In genomic region chr15:92435145-92435544, GRCh38 we compare ENCODE assay signal across 10 cellular contexts. TPM values are rescaled to one million over a fixed set of nuclear protein-coding genes. Genes with fewer than 3 reads are reported as not detected.
"Had no signal": no experiment of that assay in that cellular context is flagged by ENCODE, and none has a peak within 500 bp of the region (broad histone marks: within the 10 kb centered on the region; RNA-seq: fewer than 3 reads in every experiment).

No MANE protein-coding gene starts in this region.

- DNase-seq: H9, HCEC 1CT, HFFc6, IMR-90 had no signal

- H3K4me3 Mint-ChIP-seq: GM23338, H9, HFFc6 had no signal

- H3K27ac Mint-ChIP-seq: GM23338, HFFc6 had no signal

- H3K4me3 ChIP-seq: GM23338, K562 had no signal

- H3K9me3 Mint-ChIP-seq: GM23338, H9, HFFc6 had no signal

- ATAC-seq: GM23338, K562 had no signal

- FAIRE-seq: H1, H54, HTR-8/SVneo, K562 had no signal

RNA-seq across cellular contexts. Expression of gene ST8SIA2, which starts 41.5 kb away (rescaled TPM):
- total RNA-seq: HT-29, IMR-90, K562 had no signal
- polyA plus RNA-seq: IMR-90, K562 had no signal
